Comparison of ENCODE assay signal across 8 cellular contexts in genomic region chr1:145918992-145919939, GRCh38. TPM values are rescaled to one million over a fixed set of nuclear protein-coding genes. Genes with fewer than 3 reads are reported as not detected.
DNase-seq lines count a peak whose midpoint lies in the region; ATAC-seq lines count a peak whose summit lies in the region.

No MANE protein-coding gene starts in this region.

- H3K27me3 Mint-ChIP-seq in activated naive CD4-positive, alpha-beta T cell treated with anti-CD3 and anti-CD28 coated beads for 36 hours (ENCODE audit: low read depth): no peaks in the 10 kb centered on the region

- peaks cover 17% of the 10 kb centered on the region for H3K36me3 Mint-ChIP-seq in activated naive CD4-positive, alpha-beta T cell treated with anti-CD3 and anti-CD28 coated beads for 36 hours (ENCODE audit: low read depth)

- peak overlapping the region; percentile 89 for H3K4me3 Mint-ChIP-seq in activated naive CD4-positive, alpha-beta T cell treated with anti-CD3 and anti-CD28 coated beads for 36 hours

- ATAC-seq in HG02610 (IDR thresholded peaks at IDR 0.05; ENCODE audit: unreplicated experiment): peak; percentile 3
- peak; percentile 40 for ATAC-seq in left ventricle myocardium superior

- intact Hi-C loops in activated naive CD4-positive, alpha-beta T cell treated with anti-CD3 and anti-CD28 coated beads for 36 hours (cut with micrococcal nuclease): loop anchor here (1.0 to 10.0 kb wide), 8 partner anchors 8 to 164 kb away; partner anchors contain the start of genes ANKRD34A, NUDT17, PIAS3 and POLR3GL
- intact Hi-C loops in left ventricle myocardium superior (cut with micrococcal nuclease): loop anchor here (10.0 kb wide), 1 partner anchor 74 kb away; the partner anchor contains the start of gene NUDT17

- H3K27ac Mint-ChIP-seq in activated naive CD4-positive, alpha-beta T cell treated with anti-CD3 and anti-CD28 coated beads for 36 hours: peak overlapping the region; percentile 93

- CTCF ChIA-PET in activated naive CD4-positive, alpha-beta T cell treated with anti-CD3 and anti-CD28 coated beads for 36 hours (lab: Charles Lee): interaction anchor here (0.6 to 2.5 kb wide), 6 partner anchors 8 to 74 kb away, joined by 3 to 11 read pairs (median 4); partner anchors contain the start of genes NUDT17 and RBM8A

- peaks cover 38% of the 10 kb centered on the region for H3K4me1 Mint-ChIP-seq in activated naive CD4-positive, alpha-beta T cell treated with anti-CD3 and anti-CD28 coated beads for 36 hours (ENCODE audit: low read depth)

- H3K9me3 Mint-ChIP-seq in activated naive CD4-positive, alpha-beta T cell treated with anti-CD3 and anti-CD28 coated beads for 36 hours: no peaks in the 10 kb centered on the region

- DNase-seq in activated naive CD4-positive, alpha-beta T cell treated with anti-CD3 and anti-CD28 coated beads for 36 hours: peak; percentile 22
- no peak for DNase-seq in activated naive CD4-positive, alpha-beta T cell treated with anti-CD3 and anti-CD28 coated beads, Interleukin-2, amount 50 U/mL, for 16 hours
- DNase-seq in NCI-H526 treated with DMSO at 0.1 percent for 48 hours (lab: John Stamatoyannopoulos, UW): peak; percentile 47
- DNase-seq in amygdala (lab: John Stamatoyannopoulos, UW): peak in 34 of 56 donors; percentile 2 to 64 (median 34)
- DNase-seq in left ventricle myocardium superior: peak; percentile 76
- peak; percentile 38 for DNase-seq in pons (ENCODE audit: low spot score)
- DNase-seq in epidermal melanocyte (ENCODE audit: insufficient read length, low spot score): no peak

RNA-seq across cellular contexts. Expression of gene PEX11B, which starts 0.7 kb away (rescaled TPM):
- total RNA-seq in activated naive CD4-positive, alpha-beta T cell treated with anti-CD3 and anti-CD28 coated beads for 36 hours: 10 to 100 TPM; 18.0 to 19.0 TPM
- 23.8 TPM for total RNA-seq in left ventricle myocardium superior

RNA-seq across cellular contexts. Expression of gene RBM8A, which starts 8.0 kb away (rescaled TPM):
- 100 to 1,000 TPM; 241 to 242 TPM for total RNA-seq in activated naive CD4-positive, alpha-beta T cell treated with anti-CD3 and anti-CD28 coated beads for 36 hours
- 57.7 TPM for total RNA-seq in left ventricle myocardium superior

RNA-seq across cellular contexts. Expression of gene ITGA10, which starts 9.4 kb away (rescaled TPM):
- under 1 TPM; 0.41 to 0.54 TPM for total RNA-seq in activated naive CD4-positive, alpha-beta T cell treated with anti-CD3 and anti-CD28 coated beads for 36 hours
- 0.82 TPM for total RNA-seq in left ventricle myocardium superior

RNA-seq across cellular contexts. Expression of gene ANKRD35, which starts 33.6 kb away (rescaled TPM):
- total RNA-seq in activated naive CD4-positive, alpha-beta T cell treated with anti-CD3 and anti-CD28 coated beads for 36 hours: under 1 TPM; 0.19 to 0.20 TPM
- total RNA-seq in left ventricle myocardium superior: 1.1 TPM

RNA-seq across cellular contexts. Expression of gene LIX1L, which starts 38.6 kb away (rescaled TPM):
- total RNA-seq in activated naive CD4-positive, alpha-beta T cell treated with anti-CD3 and anti-CD28 coated beads for 36 hours: 10 to 100 TPM; 43.6 to 44.3 TPM
- 25.2 TPM for total RNA-seq in left ventricle myocardium superior

Comparison
In these comparisons a context has a peak if more than half of its experiments do, and no peak if none do; other contexts are left out.
1. DNase-seq: peak in activated naive CD4-positive, alpha-beta T cell treated with anti-CD3 and anti-CD28 coated beads for 36 hours (single experiment), NCI-H526 treated with DMSO at 0.1 percent for 48 hours (single experiment), amygdala (34 of 56), left ventricle myocardium superior (single experiment) and pons (single experiment); none in activated naive CD4-positive, alpha-beta T cell treated with anti-CD3 and anti-CD28 coated beads, Interleukin-2, amount 50 U/mL, for 16 hours (single experiment) and epidermal melanocyte (single experiment).